18 cellular contexts compared by ENCODE assay signal in the genomic region with DNA sequence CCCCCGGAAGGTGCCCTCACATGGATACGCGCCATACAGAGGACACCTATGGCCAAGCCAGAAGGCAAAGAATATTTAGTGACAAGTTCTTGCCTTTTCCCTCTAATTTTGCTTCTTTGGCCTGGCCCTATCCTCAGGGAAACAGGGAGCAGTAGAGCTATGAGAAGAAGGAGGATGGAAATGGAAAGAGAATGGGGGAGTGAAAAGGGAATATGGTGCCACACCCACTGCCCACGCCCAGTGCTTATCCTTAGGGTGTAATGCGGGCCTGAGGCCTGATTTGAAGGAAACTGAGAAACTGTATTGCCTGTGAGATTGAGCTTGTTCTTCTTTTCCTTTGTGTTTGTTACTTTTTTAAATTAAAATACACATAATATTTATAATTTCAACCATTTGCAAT.
A peak's percentile ranks its signal among the peaks of the same experiment; 100 is the strongest.
DNase-seq lines count a peak whose midpoint lies in the region; TF ChIP-seq lines count a peak whose summit lies in the region.
"Had no signal": no experiment of that assay in that cellular context is flagged by ENCODE, and none has a peak within 500 bp of the region (broad histone marks: within the 10 kb centered on the region; RNA-seq: fewer than 3 reads in every experiment).

No MANE protein-coding gene starts in this region.

- H3K4me2 ChIP-seq in skeletal muscle satellite cell (ENCODE audit: low read length), result peak overlapping the region; percentile 61

- no peak for DNase-seq in activated T-cell treated with anti-CD3 and anti-CD28 coated beads, Interleukin-2, amount 50 U/mL, for 24 hours
- no peak for DNase-seq in activated T-cell treated with anti-CD3 and anti-CD28 coated beads, Interleukin-2, amount 50 U/mL, for 1 hour
- DNase-seq in RPMI7951 (ENCODE audit: low read depth) (peak; percentile 58), chondrocyte (ENCODE audit: low spot score) (no peak), OCI-M2 (lab: John Stamatoyannopoulos, UW; ENCODE audit: unreplicated experiment) (no peak), NCI-H2081 (lab: John Stamatoyannopoulos, UW) (no peak), dermis blood vessel endothelial cell (no peak)
- DNase-seq: activated naive CD8-positive, alpha-beta T cell treated with anti-CD3 and anti-CD28 coated beads, Interleukin-2, amount 10 ng/mL, durations not matched to agents 7 days and 5 days; activated T-cell treated with anti-CD3 and anti-CD28 coated beads, Interleukin-2, amount 50 U/mL, for 48 hours; C1 segment of cervical spinal cord; midbrain; NCI-H1694; nephron progenitor cell; stimulated activated CD4-positive, alpha-beta T cell treated with anti-CD3 and anti-CD28 coated beads, Interleukin-4, amount 100 ng/mL, for 24 hours had no signal

- no peak overlapping the region for H3K4me3 Mint-ChIP-seq in activated T-cell treated with anti-CD3 and anti-CD28 coated beads, Interleukin-2, amount 50 U/mL, for 24 hours
- H3K4me3 Mint-ChIP-seq in chondrocyte (ENCODE audit: unreplicated experiment), result no peak overlapping the region
- H3K4me3 Mint-ChIP-seq: activated CD4-positive, alpha-beta memory T cell treated with anti-CD3 and anti-CD28 coated beads for 36 hours; activated naive CD8-positive, alpha-beta T cell treated with anti-CD3 and anti-CD28 coated beads, Interleukin-2, amount 10 ng/mL, durations not matched to agents 7 days and 5 days; dendritic cell treated with granulocyte-macrophage colony-stimulating factor and Interleukin-4, amounts not matched to agents 40 ng/mL and 50 ng/mL, for 4 days; nephron progenitor cell had no signal

- no peaks in the 10 kb centered on the region for H3K36me3 Mint-ChIP-seq in activated T-cell treated with anti-CD3 and anti-CD28 coated beads, Interleukin-2, amount 50 U/mL, for 24 hours (ENCODE audit: low read depth)
- peaks cover 2% of the 10 kb centered on the region for H3K36me3 Mint-ChIP-seq in chondrocyte (ENCODE audit: low read depth)
- H3K36me3 Mint-ChIP-seq: activated CD4-positive, alpha-beta memory T cell treated with anti-CD3 and anti-CD28 coated beads for 36 hours; activated naive CD8-positive, alpha-beta T cell treated with anti-CD3 and anti-CD28 coated beads, Interleukin-2, amount 10 ng/mL, durations not matched to agents 7 days and 5 days had no signal

- H3K27me3 Mint-ChIP-seq in activated T-cell treated with anti-CD3 and anti-CD28 coated beads, Interleukin-2, amount 50 U/mL, for 24 hours, result peaks cover 11% of the 10 kb centered on the region
- H3K27me3 Mint-ChIP-seq in chondrocyte (ENCODE audit: low read depth), result no peaks in the 10 kb centered on the region
- H3K27me3 Mint-ChIP-seq: activated naive CD8-positive, alpha-beta T cell treated with anti-CD3 and anti-CD28 coated beads, Interleukin-2, amount 10 ng/mL, durations not matched to agents 7 days and 5 days; dendritic cell treated with granulocyte-macrophage colony-stimulating factor and Interleukin-4, amounts not matched to agents 40 ng/mL and 50 ng/mL, for 4 days had no signal

- H3K27me3 ChIP-seq in skeletal muscle satellite cell (ENCODE audit: control insufficient read depth, insufficient read depth, low read length), result no peaks in the 10 kb centered on the region

- peak overlapping the region; percentile 35 for H3K4me3 ChIP-seq in skeletal muscle satellite cell (ENCODE audit: low read length)
- H3K4me3 ChIP-seq: prostate gland had no signal

- peaks cover 5% of the 10 kb centered on the region for H3K9me3 Mint-ChIP-seq in activated T-cell treated with anti-CD3 and anti-CD28 coated beads, Interleukin-2, amount 50 U/mL, for 24 hours
- H3K9me3 Mint-ChIP-seq in chondrocyte (ENCODE audit: low read depth), result peaks cover 9% of the 10 kb centered on the region
- H3K9me3 Mint-ChIP-seq: dendritic cell treated with granulocyte-macrophage colony-stimulating factor and Interleukin-4, amounts not matched to agents 40 ng/mL and 50 ng/mL, for 4 days had no signal

- peak overlapping the region; percentile 84 for H3K9ac ChIP-seq in skeletal muscle satellite cell (ENCODE audit: low read depth, low read length)

- peaks cover 17% of the 10 kb centered on the region for H3K4me1 Mint-ChIP-seq in activated T-cell treated with anti-CD3 and anti-CD28 coated beads, Interleukin-2, amount 50 U/mL, for 24 hours (ENCODE audit: low read depth)
- H3K4me1 Mint-ChIP-seq in chondrocyte (ENCODE audit: low read depth), result peaks cover 41% of the 10 kb centered on the region

- TF ChIP-seq CTCF in chondrocyte (IDR thresholded peaks at IDR 0.05), result no peak

- H3K9me3 ChIP-seq in skeletal muscle satellite cell (replicated peaks; ENCODE audit: low read length), result no peaks in the 10 kb centered on the region
- H3K9me3 ChIP-seq: prostate gland had no signal

- H3K27ac Mint-ChIP-seq in activated T-cell treated with anti-CD3 and anti-CD28 coated beads, Interleukin-2, amount 50 U/mL, for 24 hours, result peak overlapping the region; percentile 30
- peak overlapping the region; percentile 85 for H3K27ac Mint-ChIP-seq in chondrocyte (ENCODE audit: unreplicated experiment)
- H3K27ac Mint-ChIP-seq: activated naive CD8-positive, alpha-beta T cell treated with anti-CD3 and anti-CD28 coated beads, Interleukin-2, amount 10 ng/mL, durations not matched to agents 7 days and 5 days; dendritic cell treated with granulocyte-macrophage colony-stimulating factor and Interleukin-4, amounts not matched to agents 40 ng/mL and 50 ng/mL, for 4 days; nephron progenitor cell had no signal

- H3K4me1 ChIP-seq in skeletal muscle satellite cell (ENCODE audit: control insufficient read depth, insufficient read depth, low read length), result peaks cover 52% of the 10 kb centered on the region
- H3K4me1 ChIP-seq: prostate gland had no signal

- H3K36me3 ChIP-seq in skeletal muscle satellite cell (ENCODE audit: insufficient read depth, low read length), result no peaks in the 10 kb centered on the region
- H3K36me3 ChIP-seq: prostate gland had no signal
